Comparison of ENCODE assay signal across 1 cellular context in genomic region chr1:112674986-112675727, GRCh38.
TF ChIP-seq lines count a peak whose summit lies in the region.

No MANE protein-coding gene starts in this region.

TF ChIP-seq in neural cell, 6 proteins besides CTCF, POLR2A, EP300 and RAD21 (continued from another document):
- TF ChIP-seq POLR2AphosphoS5 (IDR thresholded peaks at IDR 0.05): no peak
